In the genomic region with DNA sequence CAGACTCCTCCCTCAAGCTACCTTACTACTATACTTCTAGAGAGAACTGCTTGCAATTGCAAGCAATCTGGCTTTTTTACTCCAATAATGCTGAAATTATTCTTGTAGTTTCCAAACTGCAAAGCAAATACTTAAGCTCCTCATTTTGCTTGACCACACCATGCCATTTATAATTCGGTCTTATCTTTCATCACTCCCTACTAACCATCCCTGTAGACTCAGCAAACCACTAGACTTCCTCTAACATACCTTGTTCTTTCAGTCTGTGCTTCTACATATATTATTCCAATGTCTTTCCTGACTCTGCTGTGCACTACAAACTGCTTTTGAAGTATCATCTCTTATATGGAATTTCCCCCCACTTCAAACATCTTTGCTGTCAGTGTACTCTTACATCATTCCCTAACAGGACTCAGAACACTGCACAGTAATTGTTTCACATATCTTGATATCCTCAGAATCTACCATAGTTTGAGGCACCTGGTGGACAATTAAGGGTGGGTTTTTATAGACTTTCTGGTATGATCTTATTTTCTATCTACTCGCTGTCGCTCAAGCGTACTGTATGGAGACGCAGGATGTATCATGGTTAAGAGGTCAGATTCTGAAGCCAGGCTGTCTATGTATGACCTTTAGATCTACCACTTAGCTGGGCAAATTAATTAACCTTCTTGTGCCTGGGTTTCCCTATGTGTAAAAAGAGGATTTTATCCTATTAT, we compare ENCODE assay signal across 9 cellular contexts. TPM values are rescaled to one million over a fixed set of nuclear protein-coding genes. Genes with fewer than 3 reads are reported as not detected.
DNase-seq lines count a peak whose midpoint lies in the region; ATAC-seq and TF ChIP-seq lines count a peak whose summit lies in the region.
"Had no signal": no experiment of that assay in that cellular context is flagged by ENCODE, and none has a peak within 500 bp of the region (broad histone marks: within the 10 kb centered on the region; RNA-seq: fewer than 3 reads in every experiment).

No MANE protein-coding gene starts in this region.

- peak overlapping the region; percentile 15 for H3K27ac Mint-ChIP-seq in activated T-cell treated with anti-CD3 and anti-CD28 coated beads, Interleukin-2, amount 50 U/mL, for 72 hours
- peak overlapping the region; percentile 97 for H3K27ac Mint-ChIP-seq in activated naive CD8-positive, alpha-beta T cell treated with anti-CD3 and anti-CD28 coated beads for 36 hours

- H3K27ac ChIP-seq in left lung: peak overlapping the region; percentile 98 to 99
- H3K27ac ChIP-seq in tibial artery: peak overlapping the region; percentile 94 to 97

- H3K4me1 ChIP-seq in left lung (peaks cover 20 to 76% of the 10 kb centered on the region in 2 donors), tibial artery (peaks cover 0 to 50% (median 35%) of the 10 kb centered on the region in 4 donors)

- H3K4me3 Mint-ChIP-seq in activated T-cell treated with anti-CD3 and anti-CD28 coated beads, Interleukin-2, amount 50 U/mL, for 72 hours: peak overlapping the region; percentile 88 to 98
- H3K4me3 Mint-ChIP-seq in activated naive CD8-positive, alpha-beta T cell treated with anti-CD3 and anti-CD28 coated beads for 36 hours: peak overlapping the region; percentile 96

- H3K27me3 ChIP-seq in left lung (no peaks in the 10 kb centered on the region), tibial artery (no peaks in the 10 kb centered on the region)

- H3K36me3 ChIP-seq in left lung (peaks cover 0 to 2% of the 10 kb centered on the region in 2 donors), tibial artery (no peaks in the 10 kb centered on the region)

- H3K9me3 ChIP-seq in left lung: no peaks in the 10 kb centered on the region
- no peaks in the 10 kb centered on the region for H3K9me3 ChIP-seq in tibial artery

- no peaks in the 10 kb centered on the region for H3K27me3 Mint-ChIP-seq in activated T-cell treated with anti-CD3 and anti-CD28 coated beads, Interleukin-2, amount 50 U/mL, for 72 hours (ENCODE audit: low read depth)
- no peaks in the 10 kb centered on the region for H3K27me3 Mint-ChIP-seq in activated naive CD8-positive, alpha-beta T cell treated with anti-CD3 and anti-CD28 coated beads for 36 hours

- H3K4me3 ChIP-seq in left lung (peak overlapping the region; percentile 75 to 79), tibial artery (peak overlapping the region; percentile 77 to 89)

- intact Hi-C loops in left lung (cut with DNase I) (loop anchor here in 1 of 2 donors (10.0 kb wide), 1 partner anchor 93 kb away; no protein-coding TSS in a partner anchor), tibial artery (cut with DNase I; ENCODE audit: low total_unique reads) (loop anchor here (10.0 kb wide), 1 partner anchor 823 kb away; a partner anchor contains a TSS)

- no peaks in the 10 kb centered on the region for H3K9me3 Mint-ChIP-seq in activated T-cell treated with anti-CD3 and anti-CD28 coated beads, Interleukin-2, amount 50 U/mL, for 72 hours
- H3K9me3 Mint-ChIP-seq in activated naive CD8-positive, alpha-beta T cell treated with anti-CD3 and anti-CD28 coated beads for 36 hours: peaks cover 3% of the 10 kb centered on the region

- DNase-seq in activated T-cell treated with anti-CD3 and anti-CD28 coated beads, Interleukin-2, amount 50 U/mL, for 72 hours: no peak
- DNase-seq in activated T-cell treated with anti-CD3 and anti-CD28 coated beads for 4 hours (no peak), left lung (no peak), tibial artery (no peak), A172 (ENCODE audit: low spot score) (no peak), iPS-NIHi7 (ENCODE audit: extremely low spot score) (no peak)
- no peak for DNase-seq in activated naive CD8-positive, alpha-beta T cell treated with anti-CD3 and anti-CD28 coated beads for 36 hours
- DNase-seq: DMS153 had no signal

- peaks cover 79% of the 10 kb centered on the region for H3K4me1 Mint-ChIP-seq in activated T-cell treated with anti-CD3 and anti-CD28 coated beads, Interleukin-2, amount 50 U/mL, for 72 hours (ENCODE audit: low read depth)
- H3K4me1 Mint-ChIP-seq in activated naive CD8-positive, alpha-beta T cell treated with anti-CD3 and anti-CD28 coated beads for 36 hours: peaks cover 60% of the 10 kb centered on the region

- no peak for ATAC-seq in activated T-cell treated with anti-CD3 and anti-CD28 coated beads, Interleukin-2, amount 50 U/mL, for 72 hours (replicated peaks in 1 of 2)
- ATAC-seq in left lung (no peak), GM18868 (IDR thresholded peaks at IDR 0.05; ENCODE audit: unreplicated experiment) (no peak)

- TF ChIP-seq CTCF in left lung (IDR thresholded peaks at IDR 0.05): peak in 1 of 2 donors; percentile 11
- TF ChIP-seq CTCF in tibial artery (IDR thresholded peaks at IDR 0.05): no peak

- peaks cover 6 to 32% of the 10 kb centered on the region in 2 donors for H3K36me3 Mint-ChIP-seq in activated T-cell treated with anti-CD3 and anti-CD28 coated beads, Interleukin-2, amount 50 U/mL, for 72 hours (ENCODE audit: insufficient read depth in 2 of 2)
- peaks cover 62% of the 10 kb centered on the region for H3K36me3 Mint-ChIP-seq in activated naive CD8-positive, alpha-beta T cell treated with anti-CD3 and anti-CD28 coated beads for 36 hours

RNA-seq across cellular contexts. Expression of a gene that starts 2.8 kb away (rescaled TPM):
- 10 to 100 TPM; 50.0 to 53.8 TPM for total RNA-seq in activated T-cell treated with anti-CD3 and anti-CD28 coated beads, Interleukin-2, amount 50 U/mL, for 72 hours
- total RNA-seq in activated naive CD8-positive, alpha-beta T cell treated with anti-CD3 and anti-CD28 coated beads for 36 hours: 10 to 100 TPM; 47.1 to 58.0 TPM
- 100 to 1,000 TPM; 309 to 464 TPM for total RNA-seq in left lung
- 97.7 and 112 TPM in 2 replicates for total RNA-seq in A172 (2014; rRNA removed; shearing (Covaris generic))
